Comparison of ENCODE assay signal across 1 cellular context in the genomic region with DNA sequence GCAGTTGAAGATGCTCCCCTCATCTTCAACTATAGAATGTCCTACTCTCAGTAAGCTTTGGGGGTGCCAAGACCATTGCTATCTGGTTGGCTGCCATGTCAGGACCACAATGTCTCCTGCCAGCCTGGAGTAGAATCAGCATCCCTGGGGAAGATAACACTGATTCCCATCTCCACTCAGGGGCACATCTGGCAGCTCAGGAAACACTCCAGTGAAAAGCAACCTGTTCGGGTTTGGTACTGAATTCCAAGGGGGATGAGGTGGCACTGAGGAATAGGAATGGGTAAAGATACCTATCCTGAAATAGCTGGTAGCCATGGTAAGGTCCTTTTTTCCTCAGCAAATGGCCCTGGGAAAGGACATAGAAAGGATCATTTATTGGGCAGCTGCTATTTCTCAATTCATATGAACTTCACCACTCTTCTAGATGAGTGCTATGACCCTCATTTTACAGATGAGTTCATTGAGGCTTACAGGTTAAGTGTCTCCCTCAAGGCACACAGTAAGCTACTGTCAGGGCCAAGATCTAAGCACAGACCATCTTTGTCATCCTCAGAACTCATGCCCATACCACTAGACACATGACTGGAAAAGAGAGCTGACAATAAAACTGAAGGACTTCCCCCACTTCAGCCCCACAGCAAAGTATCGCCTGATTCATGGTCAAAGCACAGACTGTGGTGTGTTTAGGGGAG.
TF ChIP-seq lines count a peak whose summit lies in the region.

No MANE protein-coding gene starts in this region.

TF ChIP-seq in GM12878, 131 proteins besides CTCF, POLR2A, EP300 and RAD21:
- no peak for TF ChIP-seq FOS (IDR thresholded peaks at IDR 0.05; ENCODE audit: borderline replicate concordance, extremely low read depth, insufficient read length)
- no peak for TF ChIP-seq MEF2B (IDR thresholded peaks at IDR 0.05; ENCODE audit: partially characterized antibody, poor library complexity, severe bottlenecking)
- TF ChIP-seq SIN3A (IDR thresholded peaks at IDR 0.05; ENCODE audit: low read depth, low read length), result no peak
- no peak for TF ChIP-seq SMAD1 (IDR thresholded peaks at IDR 0.05; ENCODE audit: low read depth, partially characterized antibody)
- TF ChIP-seq RB1 (IDR thresholded peaks at IDR 0.05; ENCODE audit: borderline replicate concordance), result no peak
- TF ChIP-seq SUZ12 (IDR thresholded peaks at IDR 0.05; ENCODE audit: unreplicated experiment), result no peak
- no peak for TF ChIP-seq DPF2 (IDR thresholded peaks at IDR 0.05)
- no peak for TF ChIP-seq BRCA1 (IDR thresholded peaks at IDR 0.05; ENCODE audit: low read depth, low read length)
- TF ChIP-seq, protein P1, sequence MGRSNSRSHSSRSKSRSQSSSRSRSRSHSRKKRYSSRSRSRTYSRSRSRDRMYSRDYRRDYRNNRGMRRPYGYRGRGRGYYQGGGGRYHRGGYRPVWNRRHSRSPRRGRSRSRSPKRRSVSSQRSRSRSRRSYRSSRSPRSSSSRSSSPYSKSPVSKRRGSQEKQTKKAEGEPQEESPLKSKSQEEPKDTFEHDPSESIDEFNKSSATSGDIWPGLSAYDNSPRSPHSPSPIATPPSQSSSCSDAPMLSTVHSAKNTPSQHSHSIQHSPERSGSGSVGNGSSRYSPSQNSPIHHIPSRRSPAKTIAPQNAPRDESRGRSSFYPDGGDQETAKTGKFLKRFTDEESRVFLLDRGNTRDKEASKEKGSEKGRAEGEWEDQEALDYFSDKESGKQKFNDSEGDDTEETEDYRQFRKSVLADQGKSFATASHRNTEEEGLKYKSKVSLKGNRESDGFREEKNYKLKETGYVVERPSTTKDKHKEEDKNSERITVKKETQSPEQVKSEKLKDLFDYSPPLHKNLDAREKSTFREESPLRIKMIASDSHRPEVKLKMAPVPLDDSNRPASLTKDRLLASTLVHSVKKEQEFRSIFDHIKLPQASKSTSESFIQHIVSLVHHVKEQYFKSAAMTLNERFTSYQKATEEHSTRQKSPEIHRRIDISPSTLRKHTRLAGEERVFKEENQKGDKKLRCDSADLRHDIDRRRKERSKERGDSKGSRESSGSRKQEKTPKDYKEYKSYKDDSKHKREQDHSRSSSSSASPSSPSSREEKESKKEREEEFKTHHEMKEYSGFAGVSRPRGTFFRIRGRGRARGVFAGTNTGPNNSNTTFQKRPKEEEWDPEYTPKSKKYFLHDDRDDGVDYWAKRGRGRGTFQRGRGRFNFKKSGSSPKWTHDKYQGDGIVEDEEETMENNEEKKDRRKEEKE (IDR thresholded peaks at IDR 0.05), result no peak
- no peak for TF ChIP-seq KAT2A (conservative IDR thresholded peaks at IDR 0.05; ENCODE audit: control insufficient read depth, low read depth, low read length)
- TF ChIP-seq MTA3 (IDR thresholded peaks at IDR 0.05; ENCODE audit: borderline replicate concordance, low read length), result no peak
- no peak for TF ChIP-seq ATF7 (IDR thresholded peaks at IDR 0.05; ENCODE audit: low read depth)
- TF ChIP-seq, protein P2, sequence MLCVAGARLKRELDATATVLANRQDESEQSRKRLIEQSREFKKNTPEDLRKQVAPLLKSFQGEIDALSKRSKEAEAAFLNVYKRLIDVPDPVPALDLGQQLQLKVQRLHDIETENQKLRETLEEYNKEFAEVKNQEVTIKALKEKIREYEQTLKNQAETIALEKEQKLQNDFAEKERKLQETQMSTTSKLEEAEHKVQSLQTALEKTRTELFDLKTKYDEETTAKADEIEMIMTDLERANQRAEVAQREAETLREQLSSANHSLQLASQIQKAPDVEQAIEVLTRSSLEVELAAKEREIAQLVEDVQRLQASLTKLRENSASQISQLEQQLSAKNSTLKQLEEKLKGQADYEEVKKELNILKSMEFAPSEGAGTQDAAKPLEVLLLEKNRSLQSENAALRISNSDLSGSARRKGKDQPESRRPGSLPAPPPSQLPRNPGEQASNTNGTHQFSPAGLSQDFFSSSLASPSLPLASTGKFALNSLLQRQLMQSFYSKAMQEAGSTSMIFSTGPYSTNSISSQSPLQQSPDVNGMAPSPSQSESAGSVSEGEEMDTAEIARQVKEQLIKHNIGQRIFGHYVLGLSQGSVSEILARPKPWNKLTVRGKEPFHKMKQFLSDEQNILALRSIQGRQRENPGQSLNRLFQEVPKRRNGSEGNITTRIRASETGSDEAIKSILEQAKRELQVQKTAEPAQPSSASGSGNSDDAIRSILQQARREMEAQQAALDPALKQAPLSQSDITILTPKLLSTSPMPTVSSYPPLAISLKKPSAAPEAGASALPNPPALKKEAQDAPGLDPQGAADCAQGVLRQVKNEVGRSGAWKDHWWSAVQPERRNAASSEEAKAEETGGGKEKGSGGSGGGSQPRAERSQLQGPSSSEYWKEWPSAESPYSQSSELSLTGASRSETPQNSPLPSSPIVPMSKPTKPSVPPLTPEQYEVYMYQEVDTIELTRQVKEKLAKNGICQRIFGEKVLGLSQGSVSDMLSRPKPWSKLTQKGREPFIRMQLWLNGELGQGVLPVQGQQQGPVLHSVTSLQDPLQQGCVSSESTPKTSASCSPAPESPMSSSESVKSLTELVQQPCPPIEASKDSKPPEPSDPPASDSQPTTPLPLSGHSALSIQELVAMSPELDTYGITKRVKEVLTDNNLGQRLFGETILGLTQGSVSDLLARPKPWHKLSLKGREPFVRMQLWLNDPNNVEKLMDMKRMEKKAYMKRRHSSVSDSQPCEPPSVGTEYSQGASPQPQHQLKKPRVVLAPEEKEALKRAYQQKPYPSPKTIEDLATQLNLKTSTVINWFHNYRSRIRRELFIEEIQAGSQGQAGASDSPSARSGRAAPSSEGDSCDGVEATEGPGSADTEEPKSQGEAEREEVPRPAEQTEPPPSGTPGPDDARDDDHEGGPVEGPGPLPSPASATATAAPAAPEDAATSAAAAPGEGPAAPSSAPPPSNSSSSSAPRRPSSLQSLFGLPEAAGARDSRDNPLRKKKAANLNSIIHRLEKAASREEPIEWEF (IDR thresholded peaks at IDR 0.05; ENCODE audit: insufficient replicate concordance, low read depth, low read length), result no peak
- TF ChIP-seq RBBP5 (conservative IDR thresholded peaks at IDR 0.05), result no peak
- no peak for TF ChIP-seq PML (IDR thresholded peaks at IDR 0.05; ENCODE audit: low read length)
